Comparison of ENCODE assay signal across 18 cellular contexts in genomic region chr1:9475061-9475627, GRCh38.
A peak's percentile ranks its signal among the peaks of the same experiment; 100 is the strongest.
DNase-seq lines count a peak whose midpoint lies in the region; ATAC-seq and TF ChIP-seq lines count a peak whose summit lies in the region.
"Had no signal": no experiment of that assay in that cellular context is flagged by ENCODE, and none has a peak within 500 bp of the region (broad histone marks: within the 10 kb centered on the region; RNA-seq: fewer than 3 reads in every experiment).

No MANE protein-coding gene starts in this region.

- H3K4me1 ChIP-seq in esophagus (ENCODE audit: control insufficient read depth in 2 of 2, insufficient read depth in 2 of 2, low read length in 1 of 2) (peaks cover 4 to 8% of the 10 kb centered on the region in 2 donors), mesenchymal stem cell (ENCODE audit: control insufficient read depth, insufficient read depth, low read depth, low read length) (peaks cover 14% of the 10 kb centered on the region), vagina (peaks cover 41% of the 10 kb centered on the region)

- peak overlapping the region; percentile 73 for H2AK5ac ChIP-seq in mesenchymal stem cell (ENCODE audit: low read length, severe bottlenecking)

- intact Hi-C loops in vagina (cut with DNase I), result no loop called here
- intact Hi-C loops in activated T-helper 1 cell treated with anti-CD3 and anti-CD28 coated beads, Interleukin-12 subunit alpha, Interleukin-12 subunit beta, Interleukin-2, Interleukin-4 antibody, amounts not matched to agents 30 ng/mL and 10 ng/mL and 1 ng/mL, durations not matched to agents 14 hours and 24 hours and 36 hours (cut with micrococcal nuclease), result no loop called here

- no peak overlapping the region for H3K18ac ChIP-seq in mesenchymal stem cell (ENCODE audit: low read depth in 1 of 2, low read length in 2 of 2)

- H2AFZ ChIP-seq in mesenchymal stem cell (ENCODE audit: low read depth, low read length), result no peak overlapping the region

- ATAC-seq in HG03460 (IDR thresholded peaks at IDR 0.05; ENCODE audit: unreplicated experiment), result no peak
- ATAC-seq: HepG2 had no signal

- H3K27ac ChIP-seq in esophagus (ENCODE audit: low read depth in 2 of 2, low read length in 1 of 2) (peak overlapping the region; percentile 45 to 66), mesenchymal stem cell (ENCODE audit: low read length, poor library complexity, severe bottlenecking) (no peak overlapping the region), vagina (peak overlapping the region; percentile 57)
- H3K27ac ChIP-seq: C4-2B had no signal

- H3K23ac ChIP-seq in mesenchymal stem cell (ENCODE audit: low read length in 2 of 2), result no peak overlapping the region

- no peak overlapping the region for H3K9ac ChIP-seq in mesenchymal stem cell (ENCODE audit: low read length)

- H3K36me3 Mint-ChIP-seq in activated T-helper 1 cell treated with anti-CD3 and anti-CD28 coated beads, Interleukin-12 subunit alpha, Interleukin-12 subunit beta, Interleukin-2, Interleukin-4 antibody, amounts not matched to agents 30 ng/mL and 10 ng/mL and 1 ng/mL, durations not matched to agents 14 hours and 24 hours and 36 hours (ENCODE audit: low read depth), result no peaks in the 10 kb centered on the region

- H4K8ac ChIP-seq in mesenchymal stem cell (ENCODE audit: low read length), result no peak overlapping the region

- H3K27me3 Mint-ChIP-seq in activated T-helper 1 cell treated with anti-CD3 and anti-CD28 coated beads, Interleukin-12 subunit alpha, Interleukin-12 subunit beta, Interleukin-2, Interleukin-4 antibody, amounts not matched to agents 30 ng/mL and 10 ng/mL and 1 ng/mL, durations not matched to agents 14 hours and 24 hours and 36 hours (ENCODE audit: insufficient read depth), result peaks cover 14% of the 10 kb centered on the region

- H2BK15ac ChIP-seq in mesenchymal stem cell (ENCODE audit: low read depth, poor library complexity, severe bottlenecking), result no peak overlapping the region

- H3K4me3 Mint-ChIP-seq in activated T-helper 1 cell treated with anti-CD3 and anti-CD28 coated beads, Interleukin-12 subunit alpha, Interleukin-12 subunit beta, Interleukin-2, Interleukin-4 antibody, amounts not matched to agents 30 ng/mL and 10 ng/mL and 1 ng/mL, durations not matched to agents 14 hours and 24 hours and 36 hours, result no peak overlapping the region

- H3K9me3 Mint-ChIP-seq in activated T-helper 1 cell treated with anti-CD3 and anti-CD28 coated beads, Interleukin-12 subunit alpha, Interleukin-12 subunit beta, Interleukin-2, Interleukin-4 antibody, amounts not matched to agents 30 ng/mL and 10 ng/mL and 1 ng/mL, durations not matched to agents 14 hours and 24 hours and 36 hours, result no peaks in the 10 kb centered on the region

- no peak for TF ChIP-seq CTCF in vagina (IDR thresholded peaks at IDR 0.05)

- 41 to 61% methylated on average over 15 of the region's 15 CpGs for WGBS in esophagus, 2 donors
- 86% methylated on average over 15 of the region's 15 CpGs for WGBS in mesenchymal stem cell

- H3K27me3 ChIP-seq in MG63 (no peaks in the 10 kb centered on the region), esophagus (ENCODE audit: control insufficient read depth in 1 of 2, insufficient read depth in 2 of 2, low read length in 2 of 2) (no peaks in the 10 kb centered on the region), mesenchymal stem cell (ENCODE audit: control insufficient read depth in 1 of 2, insufficient read depth in 1 of 2, low read length in 2 of 2) (peaks cover 0 to 8% of the 10 kb centered on the region in 2 experiments), vagina (no peaks in the 10 kb centered on the region)

- no peaks in the 10 kb centered on the region for H3K36me3 ChIP-seq in MG63
- H3K36me3 ChIP-seq in esophagus (ENCODE audit: control insufficient read depth in 2 of 2, insufficient read depth in 2 of 2, low read length in 1 of 2), result no peaks in the 10 kb centered on the region
- H3K36me3 ChIP-seq in mesenchymal stem cell (ENCODE audit: control insufficient read depth in 1 of 2, insufficient read depth in 2 of 2, low read depth in 1 of 2, low read length in 2 of 2), result no peaks in the 10 kb centered on the region
- H3K36me3 ChIP-seq in vagina, result no peaks in the 10 kb centered on the region

- H3K27ac Mint-ChIP-seq in activated T-helper 1 cell treated with anti-CD3 and anti-CD28 coated beads, Interleukin-12 subunit alpha, Interleukin-12 subunit beta, Interleukin-2, Interleukin-4 antibody, amounts not matched to agents 30 ng/mL and 10 ng/mL and 1 ng/mL, durations not matched to agents 14 hours and 24 hours and 36 hours, result no peak overlapping the region

- TF ChIP-seq POLR2A in vagina (IDR thresholded peaks at IDR 0.05), result no peak

- no peak overlapping the region for H3K4me2 ChIP-seq in mesenchymal stem cell (ENCODE audit: low read length, poor library complexity, severe bottlenecking)

- no peaks in the 10 kb centered on the region for H3K79me1 ChIP-seq in mesenchymal stem cell (replicated peaks; ENCODE audit: low read length, poor library complexity, severe bottlenecking)

- H3K4me3 ChIP-seq in MG63 (no peak overlapping the region), esophagus (ENCODE audit: low read depth in 1 of 2, low read length in 2 of 2) (no peak overlapping the region), mesenchymal stem cell (ENCODE audit: insufficient read depth in 1 of 2, low read depth in 1 of 2, low read length in 2 of 2) (no peak overlapping the region), vagina (no peak overlapping the region)

- H3K4ac ChIP-seq in mesenchymal stem cell (ENCODE audit: low read depth in 1 of 2, low read length in 2 of 2), result no peak overlapping the region

- H3K4me1 Mint-ChIP-seq in activated T-helper 1 cell treated with anti-CD3 and anti-CD28 coated beads, Interleukin-12 subunit alpha, Interleukin-12 subunit beta, Interleukin-2, Interleukin-4 antibody, amounts not matched to agents 30 ng/mL and 10 ng/mL and 1 ng/mL, durations not matched to agents 14 hours and 24 hours and 36 hours (ENCODE audit: low read depth), result no peaks in the 10 kb centered on the region

- peak; percentile 44 for DNase-seq in MG63
- DNase-seq in mesenchymal stem cell, result no peak
- no peak for DNase-seq in vagina (ENCODE audit: extremely low spot score in 2 of 2)
- DNase-seq in activated T-helper 1 cell treated with anti-CD3 and anti-CD28 coated beads, Interleukin-12 subunit alpha, Interleukin-12 subunit beta, Interleukin-2, Interleukin-4 antibody, amounts not matched to agents 30 ng/mL and 10 ng/mL and 1 ng/mL, durations not matched to agents 14 hours and 24 hours and 36 hours (ENCODE audit: low spot score), result no peak
- no peak for DNase-seq in cerebellar nuclear complex (lab: John Stamatoyannopoulos, UW)
- DNase-seq: ACHN, DMS79 treated with DMSO at 0.1 percent for 48 hours, GOT3, KBM-7, MV-4-11, NCI-H1694 treated with DMSO at 0.1 percent for 48 hours, NCI-H510A, NCI-H774, SIG-M5 had no signal

- H2BK120ac ChIP-seq in mesenchymal stem cell (ENCODE audit: low read depth, low read length), result no peak overlapping the region

- H2BK5ac ChIP-seq in mesenchymal stem cell (ENCODE audit: low read depth, low read length, poor library complexity, severe bottlenecking), result no peak overlapping the region

- no peak overlapping the region for H4K91ac ChIP-seq in mesenchymal stem cell (ENCODE audit: low read length)

- no peak overlapping the region for H3K14ac ChIP-seq in mesenchymal stem cell (ENCODE audit: low read length in 2 of 2)

- H3K9me3 ChIP-seq in MG63 (no peaks in the 10 kb centered on the region), esophagus (ENCODE audit: control insufficient read depth in 2 of 2, insufficient read depth in 1 of 2, low read depth in 1 of 2, low read length in 1 of 2) (no peaks in the 10 kb centered on the region), mesenchymal stem cell (ENCODE audit: control insufficient read depth, low read length) (no peaks in the 10 kb centered on the region), vagina (no peaks in the 10 kb centered on the region)

- H2BK12ac ChIP-seq in mesenchymal stem cell (ENCODE audit: low read length in 2 of 2), result no peak overlapping the region
